In the genomic region with DNA sequence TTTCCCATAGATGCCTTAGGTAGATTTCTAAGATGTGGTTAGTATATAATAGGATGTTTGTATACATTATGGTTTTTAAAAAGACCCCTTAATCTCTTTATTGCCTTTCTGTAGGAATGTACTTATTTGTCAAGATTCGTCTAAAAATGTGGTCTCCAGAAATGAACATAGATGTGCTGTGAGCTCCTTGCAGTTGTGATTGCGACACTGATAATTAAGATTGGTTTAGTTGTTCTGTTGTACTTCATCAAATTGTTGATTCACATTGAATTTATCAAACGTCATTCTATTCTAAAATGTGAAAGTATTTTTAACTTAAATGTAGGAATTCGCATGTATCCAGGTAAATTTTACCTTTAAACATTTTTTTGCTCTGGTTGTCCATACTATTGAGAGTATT, we compare ENCODE assay signal across 1 cellular context.
TF ChIP-seq lines count a peak whose summit lies in the region.

No MANE protein-coding gene starts in this region.

TF ChIP-seq in IMR-90, 13 proteins besides CTCF, POLR2A, EP300 and RAD21:
- TF ChIP-seq MXI1 (IDR thresholded peaks at IDR 0.05; ENCODE audit: borderline replicate concordance, low read depth, low read length) (no peak), NFE2L2 (IDR thresholded peaks at IDR 0.05; ENCODE audit: low read depth, low read length) (no peak), MAFK (IDR thresholded peaks at IDR 0.05; ENCODE audit: low read depth, low read length) (no peak), CEBPB (IDR thresholded peaks at IDR 0.05; ENCODE audit: low read depth, low read length) (peak; percentile 83), RFX5 (IDR thresholded peaks at IDR 0.05; ENCODE audit: low read depth, low read length) (no peak)
TF ChIP-seq in IMR-90: peak in this region for 1.
